Comparison of ENCODE assay signal across 1 cellular context in the genomic region with DNA sequence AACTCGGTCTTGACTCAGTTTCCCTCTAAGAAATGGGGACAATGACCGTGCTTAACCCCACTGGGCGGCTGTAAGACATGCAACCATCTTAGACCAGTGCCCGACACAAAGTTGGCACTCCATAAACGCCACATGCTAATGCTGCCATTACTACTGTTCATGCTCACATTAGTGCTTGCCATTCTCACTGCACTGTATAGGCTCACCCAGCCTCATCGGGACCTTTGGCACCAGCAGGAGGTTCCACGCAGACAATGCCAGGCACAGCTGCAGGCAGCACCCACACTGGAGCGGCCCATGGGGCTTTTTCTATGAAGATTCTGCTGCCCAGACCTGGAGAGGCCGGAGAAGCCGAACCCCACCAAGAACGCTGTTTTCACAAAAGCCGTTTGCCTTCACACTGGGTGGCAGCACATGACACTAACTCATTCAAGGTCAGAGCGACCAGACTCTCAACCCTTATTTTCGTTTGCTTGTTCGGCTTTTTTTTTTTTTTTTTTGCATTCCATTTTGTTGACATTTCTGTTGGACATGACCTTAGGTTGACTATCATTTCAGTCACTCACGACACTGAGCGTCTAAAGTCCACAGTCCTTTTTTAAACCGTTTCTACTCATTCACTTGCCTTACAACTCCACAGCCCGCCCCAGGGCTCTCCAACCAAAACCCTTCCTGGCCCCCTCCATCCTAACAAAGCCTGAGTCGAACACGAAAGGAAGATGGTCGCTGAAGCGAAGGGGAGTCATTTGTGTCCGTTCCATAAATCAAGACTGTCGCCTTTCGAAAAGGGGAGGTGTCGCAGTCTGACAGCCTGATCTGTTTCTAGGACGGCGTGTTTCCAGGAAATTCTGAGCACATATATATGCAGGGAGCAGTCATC.
A peak's percentile ranks its signal among the peaks of the same experiment; 100 is the strongest.
TF ChIP-seq lines count a peak whose summit lies in the region.

No MANE protein-coding gene starts in this region.

TF ChIP-seq in HepG2, 621 proteins besides CTCF, POLR2A, EP300 and RAD21 (continued from another document):
- peak; percentile 68; the same call in 1 of the 2 replicates for TF ChIP-seq ZNF710 (CRISPR knock-in tag; IDR thresholded peaks at IDR 0.05; ENCODE audit: borderline replicate concordance)
- TF ChIP-seq FOXA3 (CRISPR knock-in tag; IDR thresholded peaks at IDR 0.05): peak; percentile 76
- TF ChIP-seq ZNF121 (CRISPR knock-in tag; IDR thresholded peaks at IDR 0.05): no peak
- no peak for TF ChIP-seq HDAC6 (IDR thresholded peaks at IDR 0.05; ENCODE audit: low read depth, low read length)
TF ChIP-seq in HepG2: peak in this region for 153.
